7 cellular contexts compared by ENCODE assay signal in genomic region chr3:28349397-28350000, GRCh38. TPM values are rescaled to one million over a fixed set of nuclear protein-coding genes. Genes with fewer than 3 reads are reported as not detected.
DNase-seq lines count a peak whose midpoint lies in the region; ATAC-seq and TF ChIP-seq lines count a peak whose summit lies in the region.

No MANE protein-coding gene starts in this region.

- WGBS in sigmoid colon, 2 donors = 8 to 26% methylated on average over 16 of the region's 16 CpGs

- H3K4me3 ChIP-seq in GM12865 (ENCODE audit: low read depth, low read length) (peak overlapping the region; percentile 95), cardiac muscle cell (peak overlapping the region; percentile 47), sigmoid colon (peak overlapping the region; percentile 60 to 88 (median 77))

- H3K9me3 ChIP-seq in cardiac muscle cell (ENCODE audit: low read depth) (no peaks in the 10 kb centered on the region), sigmoid colon (peaks cover 0 to 6% (median 3%) of the 10 kb centered on the region in 4 donors)

- ATAC-seq in HG03175 (IDR thresholded peaks at IDR 0.05; ENCODE audit: unreplicated experiment) (peak; percentile 42), GM21515 (IDR thresholded peaks at IDR 0.05; ENCODE audit: unreplicated experiment) (no peak)

- TF ChIP-seq EP300 in sigmoid colon (IDR thresholded peaks at IDR 0.05) = no peak

- DNase-seq in GM12865 (ENCODE audit: low read depth) (no peak), cardiac muscle cell (ENCODE audit: low read depth in 1 of 2, low spot score in 1 of 2) (no peak), sigmoid colon (no peak), 8988T (no peak)

- H3K36me3 ChIP-seq in cardiac muscle cell = no peaks in the 10 kb centered on the region
- H3K36me3 ChIP-seq in sigmoid colon = peaks cover 0 to 9% (median 0%) of the 10 kb centered on the region in 4 donors

- TF ChIP-seq POLR2A in sigmoid colon (IDR thresholded peaks at IDR 0.05) = no peak

- H3K27me3 ChIP-seq in cardiac muscle cell (no peaks in the 10 kb centered on the region), sigmoid colon (no peaks in the 10 kb centered on the region)

- intact Hi-C loops in sigmoid colon (cut with DNase I) = loop anchor here (5.0 kb wide), 1 partner anchor 107 kb away; the partner anchor contains the start of gene CMC1

- H3K27ac ChIP-seq in VCaP = peak overlapping the region; percentile 97
- H3K27ac ChIP-seq in cardiac muscle cell = peak overlapping the region; percentile 98
- peak overlapping the region; percentile 95 to 99 (median 98) for H3K27ac ChIP-seq in sigmoid colon

- TF ChIP-seq CTCF in GM12865 (IDR thresholded peaks at IDR 0.05; ENCODE audit: insufficient read depth, low read depth, low read length, missing control alignments) (no peak), VCaP (conservative IDR thresholded peaks at IDR 0.05) (peak; percentile 32; the same call in 1 of the 2 replicates), cardiac muscle cell (IDR thresholded peaks at IDR 0.05; ENCODE audit: low read depth, low read length) (no peak), sigmoid colon (IDR thresholded peaks at IDR 0.05) (no peak)

- H3K4me1 ChIP-seq in cardiac muscle cell (ENCODE audit: low read depth) = peaks cover 15% of the 10 kb centered on the region
- H3K4me1 ChIP-seq in sigmoid colon = peaks cover 0 to 45% (median 25%) of the 10 kb centered on the region in 4 donors

RNA-seq across cellular contexts. Expression of gene AZI2, which starts 0.9 kb away (rescaled TPM):
- total RNA-seq in cardiac muscle cell = 49.3 and 65.5 TPM in 2 replicates
- polyA plus RNA-seq in cardiac muscle cell = 68.4 and 72.8 TPM in 2 replicates
- total RNA-seq in sigmoid colon = 10 to 100 TPM; 54.0 to 87.0 (median 63.7) TPM
- 10 to 100 TPM; 25.0 to 51.1 (median 50.9) TPM for polyA plus RNA-seq in sigmoid colon

RNA-seq across cellular contexts. Expression of gene ZCWPW2, which starts 1.0 kb away (rescaled TPM):
- total RNA-seq in cardiac muscle cell = 0.09 and 0.70 TPM in 2 replicates
- 2.4 and 2.9 TPM in 2 replicates for polyA plus RNA-seq in cardiac muscle cell
- total RNA-seq in sigmoid colon = 1 to 10 TPM; 1.2 to 6.4 (median 3.0) TPM
- polyA plus RNA-seq in sigmoid colon = under 1 TPM in 2 of 3 donors, not detected in 1; 0.25 to 0.92 TPM
